Comparison of ENCODE assay signal across 1 cellular context in the genomic region with DNA sequence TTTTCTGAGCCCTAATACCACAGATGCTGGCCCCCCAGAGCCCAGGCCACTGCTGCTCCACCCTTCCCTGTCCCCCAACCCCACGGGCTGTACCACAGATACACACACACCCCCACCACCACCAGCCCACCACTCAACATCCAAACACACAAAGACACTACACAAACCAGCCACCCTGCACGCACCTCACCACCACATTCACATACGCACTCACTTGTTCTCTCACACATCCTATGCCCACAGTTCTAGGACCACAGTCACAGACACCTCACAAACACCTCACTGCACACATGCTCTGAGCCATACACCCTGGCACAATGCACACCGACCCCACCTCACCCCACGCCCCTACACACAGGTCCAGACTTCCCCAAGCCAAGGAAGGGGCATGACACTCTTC.
TF ChIP-seq lines count a peak whose summit lies in the region.

No MANE protein-coding gene starts in this region.

TF ChIP-seq in K562, 482 proteins besides CTCF, POLR2A, EP300 and RAD21:
- no peak for TF ChIP-seq EP400 (IDR thresholded peaks at IDR 0.05)
- TF ChIP-seq MCM3 (IDR thresholded peaks at IDR 0.05) = 0 out of 2 replicates have a peak, but pooled peaks have one; percentile 35
